ENCODE assay signal across 18 cellular contexts in genomic region chr15:43930556-43930955, GRCh38.
DNase-seq lines count a peak whose midpoint lies in the region; ATAC-seq and TF ChIP-seq lines count a peak whose summit lies in the region.
"Had no signal": no experiment of that assay in that cellular context is flagged by ENCODE, and none has a peak within 500 bp of the region (broad histone marks: within the 10 kb centered on the region; RNA-seq: fewer than 3 reads in every experiment).

No MANE protein-coding gene starts in this region.

- ATAC-seq in Right ventricle myocardium inferior, result peak; percentile 84
- peak in 7 of 8 donors; percentile 55 to 96 (median 83) for ATAC-seq in heart right ventricle
- ATAC-seq in GM21723 (IDR thresholded peaks at IDR 0.05; ENCODE audit: unreplicated experiment), result no peak
- no peak for ATAC-seq in HG02571 (IDR thresholded peaks at IDR 0.05; ENCODE audit: unreplicated experiment)
- ATAC-seq: A549, GM12878 had no signal

- no peak for TF ChIP-seq POLR2A in Peyer's patch (IDR thresholded peaks at IDR 0.05)
- no peak for TF ChIP-seq POLR2A in thyroid gland (IDR thresholded peaks at IDR 0.05)

- no peaks in the 10 kb centered on the region for H3K79me2 ChIP-seq in hepatocyte

- no peak overlapping the region for H3K4me3 ChIP-seq in right atrium auricular region
- H3K4me3 ChIP-seq in Peyer's patch, result no peak overlapping the region
- no peak overlapping the region for H3K4me3 ChIP-seq in heart right ventricle
- no peak overlapping the region for H3K4me3 ChIP-seq in thyroid gland (replicated peaks in 1 of 3)
- H3K4me3 ChIP-seq in hepatocyte, result no peak overlapping the region
- H3K4me3 ChIP-seq: A549, coronary artery, GM12878 had no signal

- DNase-seq in Right ventricle myocardium inferior (ENCODE audit: missing footprints), result no peak
- DNase-seq in right atrium auricular region (ENCODE audit: low spot score), result no peak
- peak in 2 of 3 donors; percentile 55 to 62 for DNase-seq in Peyer's patch
- DNase-seq in heart right ventricle, result peak; percentile 19 to 30
- no peak for DNase-seq in thyroid gland
- DNase-seq in hepatocyte (ENCODE audit: low spot score), result no peak
- DNase-seq: activated CD4-positive, alpha-beta memory T cell treated with anti-CD3 and anti-CD28 coated beads for 36 hours; amniotic stem cell; CD4-positive, alpha-beta T cell; immature natural killer cell; NCI-H1417 treated with DMSO at 0.1 percent for 48 hours; NCI-H2227 treated with DMSO at 0.1 percent for 48 hours; OCI-M1 had no signal

- H3K4me1 ChIP-seq in right atrium auricular region, result peaks cover 0 to 31% of the 10 kb centered on the region in 2 donors
- no peaks in the 10 kb centered on the region for H3K4me1 ChIP-seq in Peyer's patch
- H3K4me1 ChIP-seq in heart right ventricle, result peaks cover 0 to 37% (median 3%) of the 10 kb centered on the region in 9 donors
- H3K4me1 ChIP-seq in thyroid gland, result peaks cover 33 to 46% of the 10 kb centered on the region in 2 donors
- H3K4me1 ChIP-seq in hepatocyte (ENCODE audit: insufficient read depth), result no peaks in the 10 kb centered on the region
- H3K4me1 ChIP-seq: A549 had no signal

- no peaks in the 10 kb centered on the region for H4K20me1 ChIP-seq in hepatocyte (ENCODE audit: insufficient read depth, poor library complexity, severe bottlenecking)

- intact Hi-C loops in Right ventricle myocardium inferior (cut with DNase I), result no loop called here
- intact Hi-C loops in heart right ventricle (cut with DNase I), result no loop called here
- intact Hi-C loops in thyroid gland (cut with DNase I), result no loop called here

- 62 to 65% methylated on average over 5 of the region's 5 CpGs for WGBS in heart right ventricle, 2 donors
- WGBS in thyroid gland, 2 donors, result 86 to 94% methylated on average over 5 of the region's 5 CpGs
- WGBS in hepatocyte (ENCODE audit: low lambda C conversion rate, missing lambda C conversion rate), result 84% methylated on average over 5 of the region's 5 CpGs

- TF ChIP-seq CTCF in right atrium auricular region (IDR thresholded peaks at IDR 0.05), result no peak
- no peak for TF ChIP-seq CTCF in Peyer's patch (IDR thresholded peaks at IDR 0.05)
- TF ChIP-seq CTCF in heart right ventricle (IDR thresholded peaks at IDR 0.05), result no peak
- no peak for TF ChIP-seq CTCF in thyroid gland (IDR thresholded peaks at IDR 0.05)
- TF ChIP-seq CTCF in hepatocyte (IDR thresholded peaks at IDR 0.05; ENCODE audit: poor library complexity), result no peak

- H3K9me3 ChIP-seq in right atrium auricular region (no peaks in the 10 kb centered on the region), Peyer's patch (no peaks in the 10 kb centered on the region), heart right ventricle (no peaks in the 10 kb centered on the region), thyroid gland (no peaks in the 10 kb centered on the region), hepatocyte (ENCODE audit: low read depth) (no peaks in the 10 kb centered on the region)
- H3K9me3 ChIP-seq: A549 had no signal

- no peaks in the 10 kb centered on the region for H3K9me2 ChIP-seq in hepatocyte (replicated peaks; ENCODE audit: insufficient read depth)

- H3K27ac ChIP-seq in right atrium auricular region (peak overlapping the region in 1 of 2 donors; percentile 26), Peyer's patch (peak overlapping the region in 1 of 4 donors; percentile 31), heart right ventricle (no peak overlapping the region), thyroid gland (peak overlapping the region in 2 of 3 donors; percentile 1 to 7), hepatocyte (no peak overlapping the region)
- H3K27ac ChIP-seq: A549, coronary artery had no signal

- no peak overlapping the region for H3K4me2 ChIP-seq in hepatocyte
- H3K4me2 ChIP-seq: A549 had no signal

- no peak overlapping the region for H2AFZ ChIP-seq in hepatocyte

- H3K27me3 ChIP-seq in right atrium auricular region (no peaks in the 10 kb centered on the region), Peyer's patch (no peaks in the 10 kb centered on the region), heart right ventricle (no peaks in the 10 kb centered on the region), thyroid gland (no peaks in the 10 kb centered on the region), hepatocyte (no peaks in the 10 kb centered on the region)

- H3K36me3 ChIP-seq in right atrium auricular region (no peaks in the 10 kb centered on the region), Peyer's patch (no peaks in the 10 kb centered on the region), heart right ventricle (no peaks in the 10 kb centered on the region), thyroid gland (no peaks in the 10 kb centered on the region), hepatocyte (replicated peaks; ENCODE audit: insufficient read depth, low read depth) (no peaks in the 10 kb centered on the region)

Comparison
In these comparisons a context has a peak if more than half of its experiments do, and no peak if none do; other contexts are left out.
1. DNase-seq: peak in Peyer's patch (2 of 3) and heart right ventricle (2 of 2); none in Right ventricle myocardium inferior (single experiment), right atrium auricular region (single experiment), thyroid gland (0 of 2) and hepatocyte (single experiment).
2. ATAC-seq: peak in Right ventricle myocardium inferior (single experiment) and heart right ventricle (7 of 8); none in GM21723 (single experiment) and HG02571 (single experiment).
3. H3K27ac ChIP-seq: peak in thyroid gland (2 of 3); none in heart right ventricle (0 of 10) and hepatocyte (single experiment).